Comparison of ENCODE assay signal across 8 cellular contexts in the genomic region with DNA sequence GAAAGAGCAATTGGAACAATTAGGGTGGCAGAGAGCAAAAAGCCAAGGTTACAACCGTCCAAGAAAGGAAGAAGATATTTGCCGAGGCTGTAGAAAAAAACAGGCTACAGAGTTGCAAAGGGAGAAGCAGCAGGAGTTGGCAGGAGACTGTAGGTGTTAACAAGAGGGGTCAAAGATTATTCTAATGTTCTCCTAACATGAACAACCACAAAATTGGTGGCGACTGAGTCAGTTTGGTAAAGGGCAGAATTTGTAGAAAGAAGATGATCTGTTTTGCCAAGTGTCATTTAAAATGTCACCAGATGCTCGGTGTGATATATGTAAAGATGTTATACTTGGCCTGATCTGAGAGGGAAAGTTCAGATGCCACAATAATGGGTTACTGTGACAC.
A peak's percentile ranks its signal among the peaks of the same experiment; 100 is the strongest.
DNase-seq lines count a peak whose midpoint lies in the region; ATAC-seq and TF ChIP-seq lines count a peak whose summit lies in the region.

No MANE protein-coding gene starts in this region.

- H3K36me3 ChIP-seq in brain microvascular endothelial cell (replicated peaks) (no peaks in the 10 kb centered on the region), mucosa of stomach (ENCODE audit: control insufficient read depth, insufficient read depth, low read length) (no peaks in the 10 kb centered on the region)

- in situ Hi-C loops in brain microvascular endothelial cell (cut with HindIII; ENCODE audit: low pct_ligation_motif_present, low sequenced_read_pairs), result no loop called here

- H3K27ac ChIP-seq in 22Rv1, result peak overlapping the region; percentile 84
- H3K27ac ChIP-seq in brain microvascular endothelial cell, result peak overlapping the region; percentile 87

- H3K27me3 ChIP-seq in brain microvascular endothelial cell (replicated peaks), result no peaks in the 10 kb centered on the region
- no peaks in the 10 kb centered on the region for H3K27me3 ChIP-seq in mucosa of stomach (ENCODE audit: control insufficient read depth, insufficient read depth, low read length)

- DNase-seq in brain microvascular endothelial cell (no peak), NCI-H2107 (lab: John Stamatoyannopoulos, UW) (no peak), HK-2 (ENCODE audit: unreplicated experiment) (no peak)
- no peak for DNase-seq in NK-92 treated with Interleukin-12 subunit alpha and Interleukin-12 subunit beta, amount 100 ng/mL, for 24 hours (lab: John Stamatoyannopoulos, UW)

- no peak for TF ChIP-seq CTCF in 22Rv1 (IDR thresholded peaks at IDR 0.05)
- no peak for TF ChIP-seq CTCF in brain microvascular endothelial cell (IDR thresholded peaks at IDR 0.05; ENCODE audit: low read depth, low read length, missing control alignments)

- peak overlapping the region; percentile 94 for H3K4me3 ChIP-seq in brain microvascular endothelial cell (ENCODE audit: low read depth, low read length)
- no peak overlapping the region for H3K4me3 ChIP-seq in mucosa of stomach (ENCODE audit: low read length)

- ATAC-seq in HG03342 (IDR thresholded peaks at IDR 0.05; ENCODE audit: unreplicated experiment), result peak; percentile 1
- ATAC-seq in HG02763 (IDR thresholded peaks at IDR 0.05; ENCODE audit: unreplicated experiment), result no peak

- peak overlapping the region; percentile 17 for H3K9ac ChIP-seq in mucosa of stomach (ENCODE audit: low read length)

- H3K4me1 ChIP-seq in mucosa of stomach (ENCODE audit: control insufficient read depth, insufficient read depth, low read length), result peaks cover 31% of the 10 kb centered on the region

- H3K9me3 ChIP-seq in mucosa of stomach (ENCODE audit: control insufficient read depth, low read length), result no peaks in the 10 kb centered on the region
